Comparison of ENCODE assay signal across 24 cellular contexts in genomic region chr17:34390649-34391048, GRCh38.
A peak's percentile ranks its signal among the peaks of the same experiment; 100 is the strongest.
DNase-seq lines count a peak whose midpoint lies in the region; ATAC-seq, FAIRE-seq and TF ChIP-seq lines count a peak whose summit lies in the region.
"Had no signal": no experiment of that assay in that cellular context is flagged by ENCODE, and none has a peak within 500 bp of the region (broad histone marks: within the 10 kb centered on the region; RNA-seq: fewer than 3 reads in every experiment).

No MANE protein-coding gene starts in this region.

- H3K9me3 Mint-ChIP-seq in stimulated activated naive B cell treated with anti-CD40 and anti-IgM and Interleukin-4, amounts not matched to agents 10 μg/mL and 1 μg/mL and 100 μg/mL, for 72 hours = peaks cover 2 to 4% of the 10 kb centered on the region in 2 donors
- H3K9me3 Mint-ChIP-seq: CD14-positive monocyte; CD8-positive, alpha-beta memory T cell had no signal

- H2AFZ ChIP-seq in DND-41 (ENCODE audit: low read depth, low read length) (no peak overlapping the region), Loucy (ENCODE audit: low read length) (no peak overlapping the region)

- no peak for FAIRE-seq in D721Med (lab: Jason Lieb, UNC)
- FAIRE-seq: GM12892, H54, HepG2, RCC 7860 had no signal

- H3K27me3 ChIP-seq in DND-41 (ENCODE audit: insufficient read depth, low read length, poor library complexity) (no peaks in the 10 kb centered on the region), Loucy (ENCODE audit: insufficient read depth, low read length, poor library complexity, severe bottlenecking) (no peaks in the 10 kb centered on the region)

- peaks cover 18% of the 10 kb centered on the region for H3F3A ChIP-seq in Loucy (ENCODE audit: low read depth)

- H3K9ac ChIP-seq in DND-41 (ENCODE audit: low read depth, low read length) (no peak overlapping the region), Loucy (ENCODE audit: low read depth, low read length, poor library complexity, severe bottlenecking) (peak overlapping the region; percentile 82)
- H3K9ac ChIP-seq: SK-N-SH had no signal

- H3K79me2 ChIP-seq in DND-41 (ENCODE audit: insufficient read depth, low read length) (no peaks in the 10 kb centered on the region), Loucy (ENCODE audit: insufficient read depth, low read length) (no peaks in the 10 kb centered on the region)

- H3K4me1 ChIP-seq in DND-41 (ENCODE audit: insufficient read depth, low read length) = peaks cover 78% of the 10 kb centered on the region
- H3K4me1 ChIP-seq in Loucy (ENCODE audit: insufficient read depth, low read length, poor library complexity, severe bottlenecking) = peaks cover 92% of the 10 kb centered on the region

- peaks cover 0 to 9% of the 10 kb centered on the region in 2 donors for H3K36me3 Mint-ChIP-seq in stimulated activated naive B cell treated with anti-CD40 and anti-IgM and Interleukin-4, amounts not matched to agents 10 μg/mL and 1 μg/mL and 100 μg/mL, for 72 hours
- H3K36me3 Mint-ChIP-seq: CD14-positive monocyte; CD8-positive, alpha-beta memory T cell had no signal

- DNase-seq in DND-41 (no peak), coronary artery (ENCODE audit: low spot score) (peak; percentile 16), D721Med (ENCODE audit: insufficient read length, low spot score) (no peak)
- no peak for DNase-seq in stimulated activated naive B cell treated with anti-CD40 and anti-IgM and Interleukin-4, amounts not matched to agents 10 μg/mL and 1 μg/mL and 100 μg/mL, for 72 hours
- no peak for DNase-seq in activated CD4-positive, CD25-positive, alpha-beta regulatory T cell treated with anti-CD3 and anti-CD28 coated beads, Interleukin-2, amount 50 U/mL, for 72 hours
- DNase-seq: CD8-positive, alpha-beta memory T cell; DMS79 treated with DMSO at 0.1 percent for 48 hours; Kasumi-1; NCI-H1105 treated with DMSO at 0.1 percent for 48 hours; NCI-H146; NCI-H1930; NCI-H2107; NCI-H446; NCI-H524 treated with DMSO at 0.1 percent for 48 hours; NCI-H774; SK-N-SH; SW 1271 had no signal

- no peaks in the 10 kb centered on the region for H4K20me1 ChIP-seq in DND-41 (ENCODE audit: insufficient read depth, low read length)
- H4K20me1 ChIP-seq in Loucy (ENCODE audit: insufficient read depth, low read length, poor library complexity, severe bottlenecking) = no peaks in the 10 kb centered on the region

- no peak overlapping the region for H3K4me3 Mint-ChIP-seq in stimulated activated naive B cell treated with anti-CD40 and anti-IgM and Interleukin-4, amounts not matched to agents 10 μg/mL and 1 μg/mL and 100 μg/mL, for 72 hours
- H3K4me3 Mint-ChIP-seq: CD14-positive monocyte had no signal

- peaks cover 0 to 6% of the 10 kb centered on the region in 2 donors for H3K27me3 Mint-ChIP-seq in stimulated activated naive B cell treated with anti-CD40 and anti-IgM and Interleukin-4, amounts not matched to agents 10 μg/mL and 1 μg/mL and 100 μg/mL, for 72 hours

- H3K27ac ChIP-seq in DND-41 (ENCODE audit: low read length) (peak overlapping the region; percentile 84), coronary artery (no peak overlapping the region)

- TF ChIP-seq CTCF in DND-41 (IDR thresholded peaks at IDR 0.05; ENCODE audit: borderline replicate concordance, extremely low read depth, low read length, poor library complexity, severe bottlenecking) (no peak), Loucy (conservative IDR thresholded peaks at IDR 0.05; ENCODE audit: low read length) (no peak), coronary artery (IDR thresholded peaks at IDR 0.05) (no peak), D721Med (IDR thresholded peaks at IDR 0.05; ENCODE audit: insufficient read depth, missing control alignments) (no peak)

- peak overlapping the region; percentile 27 for H3K27ac Mint-ChIP-seq in stimulated activated naive B cell treated with anti-CD40 and anti-IgM and Interleukin-4, amounts not matched to agents 10 μg/mL and 1 μg/mL and 100 μg/mL, for 72 hours
- H3K27ac Mint-ChIP-seq: CD14-positive monocyte; CD8-positive, alpha-beta memory T cell had no signal

- H3K4me3 ChIP-seq in DND-41 (ENCODE audit: low read depth in 1 of 2, low read length in 2 of 2) (no peak overlapping the region), Loucy (ENCODE audit: low read length, poor library complexity, severe bottlenecking) (no peak overlapping the region), coronary artery (no peak overlapping the region)

- no peaks in the 10 kb centered on the region for H3K9me2 ChIP-seq in Loucy (replicated peaks; ENCODE audit: low read depth, low read length)
- H3K9me2 ChIP-seq: SK-N-SH had no signal

- H3K4me2 ChIP-seq in DND-41 (ENCODE audit: insufficient read depth, low read length) (no peak overlapping the region), Loucy (ENCODE audit: low read depth, low read length, poor library complexity, severe bottlenecking) (no peak overlapping the region)
- H3K4me2 ChIP-seq: SK-N-SH had no signal

- ATAC-seq in DND-41 (ENCODE audit: insufficient read depth, low read depth) (no peak), HG03095 (IDR thresholded peaks at IDR 0.05; ENCODE audit: unreplicated experiment) (no peak)
- ATAC-seq in stimulated activated naive B cell treated with anti-CD40 and anti-IgM and Interleukin-4, amounts not matched to agents 10 μg/mL and 1 μg/mL and 100 μg/mL, for 72 hours (replicated peaks) = no peak
- ATAC-seq: HepG2 had no signal

- H3K36me3 ChIP-seq in DND-41 (ENCODE audit: insufficient read depth, low read length) (no peaks in the 10 kb centered on the region), Loucy (ENCODE audit: insufficient read depth, low read length) (no peaks in the 10 kb centered on the region)

- H3K4me1 Mint-ChIP-seq in stimulated activated naive B cell treated with anti-CD40 and anti-IgM and Interleukin-4, amounts not matched to agents 10 μg/mL and 1 μg/mL and 100 μg/mL, for 72 hours = peaks cover 56 to 76% of the 10 kb centered on the region in 2 donors

- no peaks in the 10 kb centered on the region for H3K9me3 ChIP-seq in DND-41 (ENCODE audit: insufficient read depth, low read length, severe bottlenecking)
- no peaks in the 10 kb centered on the region for H3K9me3 ChIP-seq in Loucy (ENCODE audit: insufficient read depth, low read depth, low read length)
- H3K9me3 ChIP-seq: SK-N-SH had no signal
